In the genomic region with DNA sequence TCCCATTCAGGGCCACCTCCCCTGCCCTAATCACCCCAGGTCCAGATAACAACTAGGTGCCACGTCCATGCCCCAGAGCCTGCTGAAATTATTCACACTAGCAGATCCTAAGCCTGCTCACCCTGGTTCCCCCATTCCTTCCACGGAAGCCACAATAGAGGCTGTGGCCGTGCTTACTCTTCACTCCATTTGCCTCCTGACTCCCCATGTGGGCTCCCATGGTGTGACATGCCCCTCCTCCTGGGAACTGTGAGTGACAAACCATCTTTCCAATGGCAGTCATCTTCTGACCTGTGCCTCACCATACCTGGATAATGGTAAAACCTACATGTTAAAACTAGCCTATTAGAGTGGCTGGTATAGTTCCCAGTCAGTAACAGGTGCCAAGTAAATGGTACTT, we compare ENCODE assay signal across 28 cellular contexts.
A peak's percentile ranks its signal among the peaks of the same experiment; 100 is the strongest.
DNase-seq lines count a peak whose midpoint lies in the region; ATAC-seq, FAIRE-seq and TF ChIP-seq lines count a peak whose summit lies in the region.
"Had no signal": no experiment of that assay in that cellular context is flagged by ENCODE, and none has a peak within 500 bp of the region (broad histone marks: within the 10 kb centered on the region; RNA-seq: fewer than 3 reads in every experiment).

No MANE protein-coding gene starts in this region.

- CTCF ChIA-PET in K562 (lab: Yijun Ruan, JAX; ENCODE audit: low intra/inter-chr PET ratio) = no interaction called here

- no peaks in the 10 kb centered on the region for H3K9me1 ChIP-seq in K562 (ENCODE audit: control insufficient read depth, insufficient read depth, low read length)

- no peak overlapping the region for H2AFZ ChIP-seq in K562 (ENCODE audit: low read depth, low read length)
- H2AFZ ChIP-seq: GM23248 had no signal

- no peak for TF ChIP-seq EP300 in K562 (IDR thresholded peaks at IDR 0.05; ENCODE audit: low read length)

- H3K9ac ChIP-seq in K562 (ENCODE audit: insufficient read depth in 1 of 2, low read depth in 2 of 2, low read length in 2 of 2) = no peak overlapping the region
- H3K9ac ChIP-seq: GM23248 had no signal

- H3K27me3 Mint-ChIP-seq in activated CD4-positive, alpha-beta T cell treated with anti-CD3 and anti-CD28 coated beads, Interleukin-2, amount 10 ng/mL, durations not matched to agents 24 days and 14 days = peaks cover 7% of the 10 kb centered on the region
- H3K27me3 Mint-ChIP-seq in nephron progenitor cell (ENCODE audit: low read depth, poor library complexity) (peaks cover 7% of the 10 kb centered on the region), type B pancreatic cell (peaks cover 22% of the 10 kb centered on the region)

- no TSS peak for BruUV-seq in K562 (replicated peaks; lab: Mats Ljungman, UMichigan)

- no peaks in the 10 kb centered on the region for H3K36me3 Mint-ChIP-seq in activated CD4-positive, alpha-beta T cell treated with anti-CD3 and anti-CD28 coated beads, Interleukin-2, amount 10 ng/mL, durations not matched to agents 24 days and 14 days (ENCODE audit: low read depth)
- no peaks in the 10 kb centered on the region for H3K36me3 Mint-ChIP-seq in nephron progenitor cell (ENCODE audit: low read depth)
- H3K36me3 Mint-ChIP-seq in type B pancreatic cell = no peaks in the 10 kb centered on the region
- H3K36me3 Mint-ChIP-seq: CD8-positive, alpha-beta T cell had no signal

- no peak for FAIRE-seq in K562 (lab: Jason Lieb, UNC)
- FAIRE-seq: GM12891 had no signal

- no peaks in the 10 kb centered on the region for H3K79me2 ChIP-seq in K562 (ENCODE audit: control insufficient read depth, insufficient read depth, low read length)

- TF ChIP-seq POLR2A in K562 (conservative IDR thresholded peaks at IDR 0.05) = no peak

- ATAC-seq in K562 = 0 out of 3 replicates have a peak, but pooled peaks have one; percentile 23
- ATAC-seq in GM21786 (IDR thresholded peaks at IDR 0.05; ENCODE audit: unreplicated experiment) = no peak
- ATAC-seq in GM21515 (IDR thresholded peaks at IDR 0.05; ENCODE audit: unreplicated experiment) = no peak
- ATAC-seq: CD8-positive, alpha-beta T cell had no signal

- in situ Hi-C loops in K562 (cut with MboI) = no loop called here

- POLR2A ChIA-PET in K562 (lab: Yijun Ruan, JAX) = no interaction called here

- H3K9me3 ChIP-seq in K562 (replicated peaks; ENCODE audit: control insufficient read depth, insufficient read depth, low read depth, low read length) = no peaks in the 10 kb centered on the region
- H3K9me3 ChIP-seq: Caco-2, SJSA1 had no signal

- no peaks in the 10 kb centered on the region for H4K20me1 ChIP-seq in K562 (replicated peaks; ENCODE audit: control insufficient read depth, insufficient read depth, low read length)

- no peak overlapping the region for H3K4me3 Mint-ChIP-seq in activated CD4-positive, alpha-beta T cell treated with anti-CD3 and anti-CD28 coated beads, Interleukin-2, amount 10 ng/mL, durations not matched to agents 24 days and 14 days
- H3K4me3 Mint-ChIP-seq in nephron progenitor cell (no peak overlapping the region), type B pancreatic cell (no peak overlapping the region)
- H3K4me3 Mint-ChIP-seq: B cell; CD8-positive, alpha-beta T cell had no signal

- no peak overlapping the region for H3K27ac ChIP-seq in K562 (ENCODE audit: extremely low read depth, low read depth, low read length)
- H3K27ac ChIP-seq: 22Rv1, C4-2B, GM23248, SJSA1 had no signal

- intact Hi-C loops in activated CD4-positive, alpha-beta T cell treated with anti-CD3 and anti-CD28 coated beads, Interleukin-2, amount 10 ng/mL, durations not matched to agents 24 days and 14 days (cut with micrococcal nuclease) = no loop called here
- intact Hi-C loops in K562 (cut with micrococcal nuclease) = no loop called here

- no peaks in the 10 kb centered on the region for H3K4me1 Mint-ChIP-seq in activated CD4-positive, alpha-beta T cell treated with anti-CD3 and anti-CD28 coated beads, Interleukin-2, amount 10 ng/mL, durations not matched to agents 24 days and 14 days
- H3K4me1 Mint-ChIP-seq in nephron progenitor cell (peaks cover 20% of the 10 kb centered on the region), type B pancreatic cell (ENCODE audit: unreplicated experiment) (no peaks in the 10 kb centered on the region)
- H3K4me1 Mint-ChIP-seq: B cell had no signal

- no peak overlapping the region for H3K4me2 ChIP-seq in K562 (ENCODE audit: insufficient read depth, low read length)

- H3K27ac Mint-ChIP-seq in activated CD4-positive, alpha-beta T cell treated with anti-CD3 and anti-CD28 coated beads, Interleukin-2, amount 10 ng/mL, durations not matched to agents 24 days and 14 days = no peak overlapping the region
- H3K27ac Mint-ChIP-seq in nephron progenitor cell (peak overlapping the region; percentile 23), type B pancreatic cell (no peak overlapping the region)
- H3K27ac Mint-ChIP-seq: B cell; CD8-positive, alpha-beta T cell had no signal

- no peaks in the 10 kb centered on the region for H3K36me3 ChIP-seq in K562 (ENCODE audit: control insufficient read depth, insufficient read depth, low read length)
- H3K36me3 ChIP-seq: SJSA1 had no signal

- peaks cover 7 to 11% of the 10 kb centered on the region in 2 experiments; a peak in 3 of 5 replicates for H3K27me3 ChIP-seq in K562 (ENCODE audit: control insufficient read depth in 2 of 2, insufficient read depth in 2 of 2, low read length in 2 of 2)
- H3K27me3 ChIP-seq: SJSA1 had no signal

- peak; percentile 41 for DNase-seq in activated CD4-positive, alpha-beta T cell treated with anti-CD3 and anti-CD28 coated beads, Interleukin-2, amount 10 ng/mL, durations not matched to agents 24 days and 14 days
- no peak for DNase-seq in activated CD4-positive, alpha-beta T cell treated with anti-CD3 and anti-CD28 coated beads, Interleukin-2, amount 50 U/mL, for 48 hours
- no peak for DNase-seq in K562 (ENCODE audit: extremely low read depth in 1 of 4, low spot score in 3 of 4)
- DNase-seq in iPS DF 19.7 (ENCODE audit: low read depth, low spot score) = peak; percentile 70
- no peak for DNase-seq in nephron progenitor cell
- DNase-seq in type B pancreatic cell (ENCODE audit: extremely low spot score, unreplicated experiment) = no peak
- DNase-seq: Caco-2; CD8-positive, alpha-beta T cell; DMS79; EL; GF-D8; GM23248; HCEC 1CT; KG1; MM.1S; NCI-H1694; NCI-H2029 treated with DMSO at 0.1 percent for 48 hours; NCI-H2227 treated with DMSO at 0.1 percent for 48 hours; NCI-H69; Right ventricle myocardium superior; RPMI8226 had no signal

- 0% methylated on average over 3 of the region's 3 CpGs for WGBS in K562 (ENCODE audit: insufficient coverage, low coverage, missing lambda C conversion rate)

- no peak for TF ChIP-seq CTCF in K562 (IDR thresholded peaks at IDR 0.05 in 2 of 3, conservative IDR thresholded peaks at IDR 0.05 in 1 of 3; ENCODE audit: insufficient read depth in 2 of 3, low read depth in 1 of 3, low read length in 3 of 3)
- TF ChIP-seq CTCF in nephron progenitor cell (IDR thresholded peaks at IDR 0.05) = no peak
- no peak for TF ChIP-seq CTCF in type B pancreatic cell (conservative IDR thresholded peaks at IDR 0.05)

- H3K9me3 Mint-ChIP-seq in activated CD4-positive, alpha-beta T cell treated with anti-CD3 and anti-CD28 coated beads, Interleukin-2, amount 10 ng/mL, durations not matched to agents 24 days and 14 days = no peaks in the 10 kb centered on the region
- H3K9me3 Mint-ChIP-seq in nephron progenitor cell (no peaks in the 10 kb centered on the region), type B pancreatic cell (no peaks in the 10 kb centered on the region)
- H3K9me3 Mint-ChIP-seq: CD8-positive, alpha-beta T cell had no signal

- no peak overlapping the region for H3K4me3 ChIP-seq in K562
- H3K4me3 ChIP-seq: GM23248, SJSA1 had no signal

- 0 out of 5 replicates have a peak, but pooled peaks cover 0 to 3% of the 10 kb centered on the region in 2 experiments for H3K4me1 ChIP-seq in K562 (replicated peaks in 1 of 2; ENCODE audit: control insufficient read depth in 2 of 2, insufficient read depth in 2 of 2, low read length in 2 of 2)
- H3K4me1 ChIP-seq: Caco-2, SJSA1 had no signal

- TF ChIP-seq RAD21 in K562 (CRISPR knock-in tag; conservative IDR thresholded peaks at IDR 0.05 in 1 of 2, IDR thresholded peaks at IDR 0.05 in 1 of 2) = no peak

TF ChIP-seq in K562, 482 proteins besides CTCF, POLR2A, EP300 and RAD21:
- no peak for TF ChIP-seq SMAD3 (CRISPR knock-in tag; conservative IDR thresholded peaks at IDR 0.05)
- TF ChIP-seq, protein P1, sequence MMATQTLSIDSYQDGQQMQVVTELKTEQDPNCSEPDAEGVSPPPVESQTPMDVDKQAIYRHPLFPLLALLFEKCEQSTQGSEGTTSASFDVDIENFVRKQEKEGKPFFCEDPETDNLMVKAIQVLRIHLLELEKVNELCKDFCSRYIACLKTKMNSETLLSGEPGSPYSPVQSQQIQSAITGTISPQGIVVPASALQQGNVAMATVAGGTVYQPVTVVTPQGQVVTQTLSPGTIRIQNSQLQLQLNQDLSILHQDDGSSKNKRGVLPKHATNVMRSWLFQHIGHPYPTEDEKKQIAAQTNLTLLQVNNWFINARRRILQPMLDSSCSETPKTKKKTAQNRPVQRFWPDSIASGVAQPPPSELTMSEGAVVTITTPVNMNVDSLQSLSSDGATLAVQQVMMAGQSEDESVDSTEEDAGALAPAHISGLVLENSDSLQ (IDR thresholded peaks at IDR 0.05) = peak; percentile 69

Comparison
In these comparisons a context has a peak if more than half of its experiments do, and no peak if none do; other contexts are left out.
1. DNase-seq: peak in activated CD4-positive, alpha-beta T cell treated with anti-CD3 and anti-CD28 coated beads, Interleukin-2, amount 10 ng/mL, durations not matched to agents 24 days and 14 days (single experiment) and iPS DF 19.7 (single experiment); none in activated CD4-positive, alpha-beta T cell treated with anti-CD3 and anti-CD28 coated beads, Interleukin-2, amount 50 U/mL, for 48 hours (0 of 2), K562 (0 of 4), nephron progenitor cell (single experiment) and type B pancreatic cell (single experiment).